Comparison of ENCODE assay signal across 33 cellular contexts in genomic region chr1:187903223-187903622, GRCh38.
"Had no signal": no experiment of that assay in that cellular context is flagged by ENCODE, and none has a peak within 500 bp of the region (broad histone marks: within the 10 kb centered on the region; RNA-seq: fewer than 3 reads in every experiment).

No MANE protein-coding gene starts in this region.

- H3K4me1 ChIP-seq: adrenal gland, body of pancreas, breast epithelium had no signal

- H3K9me3 Mint-ChIP-seq: activated CD4-positive, alpha-beta memory T cell treated with anti-CD3 and anti-CD28 coated beads, Interleukin-2, amount 10 ng/mL, durations not matched to agents 7 days and 5 days; activated CD4-positive, alpha-beta T cell treated with anti-CD3 and anti-CD28 coated beads, Interleukin-2, amount 10 ng/mL, durations not matched to agents 24 days and 14 days; activated naive CD4-positive, alpha-beta T cell treated with anti-CD3 and anti-CD28 coated beads, Interleukin-2, amount 50 U/mL, for 72 hours; activated T-cell treated with anti-CD3 and anti-CD28 coated beads, Interleukin-2, amount 50 U/mL, for 72 hours; activated T-helper 1 cell treated with anti-CD3 and anti-CD28 coated beads, Interleukin-12 subunit alpha, Interleukin-12 subunit beta, Interleukin-2, Interleukin-4 antibody, amounts not matched to agents 30 ng/mL and 10 ng/mL and 1 ng/mL, durations not matched to agents 14 hours and 24 hours and 36 hours; T-helper 2 cell treated with Interferon-gamma antibody and Interleukin-4, amounts not matched to agents 5 μg/mL and 100 μg/mL, for 36 hours had no signal

- H3K27ac Mint-ChIP-seq: activated B cell treated with CpG ODN at 0.5 μM for 24 hours; activated CD4-positive, alpha-beta memory T cell treated with anti-CD3 and anti-CD28 coated beads, Interleukin-2, amount 10 ng/mL, durations not matched to agents 7 days and 5 days; activated CD4-positive, alpha-beta T cell treated with anti-CD3 and anti-CD28 coated beads, Interleukin-2, amount 10 ng/mL, durations not matched to agents 24 days and 14 days; activated naive CD4-positive, alpha-beta T cell treated with anti-CD3 and anti-CD28 coated beads for 36 hours; activated naive CD4-positive, alpha-beta T cell treated with anti-CD3 and anti-CD28 coated beads, Interleukin-2, amount 50 U/mL, for 72 hours; activated naive CD8-positive, alpha-beta T cell treated with anti-CD3 and anti-CD28 coated beads for 36 hours; activated T-cell treated with anti-CD3 and anti-CD28 coated beads, Interleukin-2, amount 50 U/mL, for 72 hours; activated T-helper 1 cell treated with anti-CD3 and anti-CD28 coated beads, Interleukin-12 subunit alpha, Interleukin-12 subunit beta, Interleukin-2, Interleukin-4 antibody, amounts not matched to agents 30 ng/mL and 10 ng/mL and 1 ng/mL, durations not matched to agents 14 hours and 24 hours and 36 hours; activated T-helper 17 cell treated with anti-CD3 and anti-CD28 coated beads, Interleukin-2, amount 50 U/mL, for 72 hours; T-helper 2 cell treated with Interferon-gamma antibody and Interleukin-4, amounts not matched to agents 5 μg/mL and 100 μg/mL, for 36 hours had no signal

- H3K9me3 ChIP-seq: adrenal gland, body of pancreas, breast epithelium had no signal

- H3K4me3 ChIP-seq: adrenal gland, body of pancreas, breast epithelium, coronary artery had no signal

- H3K4me1 Mint-ChIP-seq: activated B cell treated with CpG ODN at 0.5 μM for 24 hours; activated CD4-positive, alpha-beta memory T cell treated with anti-CD3 and anti-CD28 coated beads, Interleukin-2, amount 10 ng/mL, durations not matched to agents 7 days and 5 days; activated CD4-positive, alpha-beta T cell treated with anti-CD3 and anti-CD28 coated beads, Interleukin-2, amount 10 ng/mL, durations not matched to agents 24 days and 14 days; activated naive CD8-positive, alpha-beta T cell treated with anti-CD3 and anti-CD28 coated beads for 36 hours; activated T-helper 17 cell treated with anti-CD3 and anti-CD28 coated beads, Interleukin-2, amount 50 U/mL, for 72 hours had no signal

- H3K27me3 Mint-ChIP-seq: activated B cell treated with CpG ODN at 0.5 μM for 24 hours; activated CD4-positive, alpha-beta memory T cell treated with anti-CD3 and anti-CD28 coated beads, Interleukin-2, amount 10 ng/mL, durations not matched to agents 7 days and 5 days; activated CD4-positive, alpha-beta T cell treated with anti-CD3 and anti-CD28 coated beads, Interleukin-2, amount 10 ng/mL, durations not matched to agents 24 days and 14 days; activated naive CD8-positive, alpha-beta T cell treated with anti-CD3 and anti-CD28 coated beads for 36 hours; activated T-helper 17 cell treated with anti-CD3 and anti-CD28 coated beads, Interleukin-2, amount 50 U/mL, for 72 hours had no signal

- H3K36me3 Mint-ChIP-seq: activated naive CD4-positive, alpha-beta T cell treated with anti-CD3 and anti-CD28 coated beads, Interleukin-2, amount 50 U/mL, for 72 hours; activated naive CD8-positive, alpha-beta T cell treated with anti-CD3 and anti-CD28 coated beads for 36 hours had no signal

- H3K4me3 Mint-ChIP-seq: activated B cell treated with CpG ODN at 0.5 μM for 24 hours; activated CD4-positive, alpha-beta memory T cell treated with anti-CD3 and anti-CD28 coated beads, Interleukin-2, amount 10 ng/mL, durations not matched to agents 7 days and 5 days; activated CD4-positive, alpha-beta T cell treated with anti-CD3 and anti-CD28 coated beads, Interleukin-2, amount 10 ng/mL, durations not matched to agents 24 days and 14 days; activated naive CD4-positive, alpha-beta T cell treated with anti-CD3 and anti-CD28 coated beads for 36 hours; activated naive CD8-positive, alpha-beta T cell treated with anti-CD3 and anti-CD28 coated beads for 36 hours; activated T-cell treated with anti-CD3 and anti-CD28 coated beads, Interleukin-2, amount 50 U/mL, for 4 hours; activated T-cell treated with anti-CD3 and anti-CD28 coated beads, Interleukin-2, amount 50 U/mL, for 72 hours; activated T-helper 1 cell treated with anti-CD3 and anti-CD28 coated beads, Interleukin-12 subunit alpha, Interleukin-12 subunit beta, Interleukin-2, Interleukin-4 antibody, amounts not matched to agents 30 ng/mL and 10 ng/mL and 1 ng/mL, durations not matched to agents 14 hours and 24 hours and 36 hours; activated T-helper 17 cell treated with anti-CD3 and anti-CD28 coated beads, Interleukin-2, amount 50 U/mL, for 72 hours; T-helper 2 cell treated with Interferon-gamma antibody and Interleukin-4, amounts not matched to agents 5 μg/mL and 100 μg/mL, for 36 hours had no signal

- H3K36me3 ChIP-seq: adrenal gland, brain microvascular endothelial cell, breast epithelium had no signal

- H3K27ac ChIP-seq: adrenal gland, body of pancreas, brain microvascular endothelial cell, breast epithelium, coronary artery, VCaP had no signal

- DNase-seq: activated B cell treated with CpG ODN at 0.5 μM for 24 hours; activated CD4-positive, alpha-beta memory T cell treated with anti-CD3 and anti-CD28 coated beads, Interleukin-2, amount 10 ng/mL, durations not matched to agents 7 days and 5 days; activated CD4-positive, alpha-beta T cell treated with anti-CD3 and anti-CD28 coated beads for 4 hours; activated CD4-positive, alpha-beta T cell treated with anti-CD3 and anti-CD28 coated beads, Interleukin-2, amount 10 ng/mL, durations not matched to agents 24 days and 14 days; activated CD4-positive, alpha-beta T cell treated with anti-CD3 and anti-CD28 coated beads, Interleukin-2, amount 50 U/mL, for 1 hour; activated CD4-positive, alpha-beta T cell treated with anti-CD3 and anti-CD28 coated beads, Interleukin-2, amount 50 U/mL, for 4 hours; activated CD4-positive, CD25-positive, alpha-beta regulatory T cell treated with anti-CD3 and anti-CD28 coated beads, Interleukin-2, amount 50 U/mL, for 72 hours; activated CD8-positive, alpha-beta memory T cell treated with anti-CD3 and anti-CD28 coated beads, Interleukin-2, amount 50 U/mL, for 4 hours; activated effector memory CD4-positive, alpha-beta T cell treated with anti-CD3 and anti-CD28 coated beads, Interleukin-2, amount 50 U/mL, for 16 hours; activated gamma-delta T cell treated with Interleukin-2 at 50 U/mL for 16 hours; activated naive CD4-positive, alpha-beta T cell; activated naive CD4-positive, alpha-beta T cell treated with anti-CD3 and anti-CD28 coated beads for 36 hours; activated naive CD4-positive, alpha-beta T cell treated with anti-CD3 and anti-CD28 coated beads, Interleukin-2, amount 50 U/mL, for 16 hours; activated naive CD8-positive, alpha-beta T cell treated with anti-CD3 and anti-CD28 coated beads for 36 hours; activated T-cell treated with anti-CD3 and anti-CD28 coated beads for 4 hours; activated T-cell treated with anti-CD3 and anti-CD28 coated beads, Interleukin-2, amount 50 U/mL, for 1 hour; activated T-cell treated with anti-CD3 and anti-CD28 coated beads, Interleukin-2, amount 50 U/mL, for 4 hours; activated T-cell treated with anti-CD3 and anti-CD28 coated beads, Interleukin-2, amount 50 U/mL, for 72 hours; adrenal gland; amniotic stem cell; aorta; body of pancreas; brain microvascular endothelial cell; central memory CD4-positive, alpha-beta T cell; T-helper 2 cell; T-helper 9 cell had no signal

- H3K27me3 ChIP-seq: adrenal gland, body of pancreas, brain microvascular endothelial cell, breast epithelium had no signal

- ATAC-seq: activated naive CD4-positive, alpha-beta T cell treated with anti-CD3 and anti-CD28 coated beads, Interleukin-2, amount 50 U/mL, for 72 hours; activated T-cell treated with anti-CD3 and anti-CD28 coated beads, Interleukin-2, amount 50 U/mL, for 4 hours; activated T-cell treated with anti-CD3 and anti-CD28 coated beads, Interleukin-2, amount 50 U/mL, for 72 hours; activated T-helper 17 cell treated with anti-CD3 and anti-CD28 coated beads, Interleukin-2, amount 50 U/mL, for 72 hours; body of pancreas had no signal
